In the genomic region with DNA sequence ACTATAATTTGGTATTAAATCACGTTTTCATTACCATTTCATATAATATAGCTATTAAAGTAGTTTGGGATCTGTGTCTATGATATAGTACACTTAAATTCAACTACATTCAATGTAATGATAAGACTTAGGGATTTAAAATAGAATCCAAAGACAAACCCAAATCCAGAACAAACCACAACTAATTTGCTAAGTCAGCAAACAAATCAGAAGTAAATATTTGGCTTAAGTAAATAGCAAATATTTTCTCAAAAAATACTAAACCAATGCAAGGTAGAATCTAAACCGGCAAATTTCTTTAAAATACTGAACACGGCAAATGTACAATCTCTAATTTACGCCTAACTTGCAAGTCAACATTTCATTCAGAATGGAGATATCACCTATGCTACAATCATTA, we compare ENCODE assay signal across 3 cellular contexts.
TF ChIP-seq lines count a peak whose summit lies in the region.

No MANE protein-coding gene starts in this region.

TF ChIP-seq in A549, 52 proteins besides CTCF, POLR2A, EP300 and RAD21:
- peak; percentile 95 for TF ChIP-seq MAFK (IDR thresholded peaks at IDR 0.05; ENCODE audit: partially characterized antibody)
- TF ChIP-seq, protein P1, sequence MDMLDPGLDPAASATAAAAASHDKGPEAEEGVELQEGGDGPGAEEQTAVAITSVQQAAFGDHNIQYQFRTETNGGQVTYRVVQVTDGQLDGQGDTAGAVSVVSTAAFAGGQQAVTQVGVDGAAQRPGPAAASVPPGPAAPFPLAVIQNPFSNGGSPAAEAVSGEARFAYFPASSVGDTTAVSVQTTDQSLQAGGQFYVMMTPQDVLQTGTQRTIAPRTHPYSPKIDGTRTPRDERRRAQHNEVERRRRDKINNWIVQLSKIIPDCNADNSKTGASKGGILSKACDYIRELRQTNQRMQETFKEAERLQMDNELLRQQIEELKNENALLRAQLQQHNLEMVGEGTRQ (IDR thresholded peaks at IDR 0.05), result no peak

TF ChIP-seq in K562, 482 proteins besides CTCF, POLR2A, EP300 and RAD21:
- TF ChIP-seq MAFG (tag; conservative IDR thresholded peaks at IDR 0.05) (peak; percentile 89), ZNF12 (CRISPR knock-in tag; IDR thresholded peaks at IDR 0.05) (no peak), ZNF316 (IDR thresholded peaks at IDR 0.05) (peak; percentile 96), MAFK (IDR thresholded peaks at IDR 0.05; ENCODE audit: low read length) (peak; percentile 87), TFAM (CRISPR knock-in tag; conservative IDR thresholded peaks at IDR 0.05) (no peak), C11orf30 (IDR thresholded peaks at IDR 0.05; ENCODE audit: low read depth) (peak; percentile 88), MAFF (IDR thresholded peaks at IDR 0.05; ENCODE audit: low read length) (peak; percentile 88)

TF ChIP-seq in H1, 55 proteins besides CTCF, POLR2A, EP300 and RAD21:
- no peak for TF ChIP-seq BCL11A (IDR thresholded peaks at IDR 0.05; ENCODE audit: low read depth in 2 of 2, low read length in 2 of 2)
- TF ChIP-seq MAFK (IDR thresholded peaks at IDR 0.05; ENCODE audit: low read depth, low read length), result peak; percentile 71; the same call in 1 of the 2 replicates
